Comparison of ENCODE assay signal across 8 cellular contexts in genomic region chr2:234978466-234979203, GRCh38. TPM values are rescaled to one million over a fixed set of nuclear protein-coding genes. Genes with fewer than 3 reads are reported as not detected.
DNase-seq lines count a peak whose midpoint lies in the region; ATAC-seq and TF ChIP-seq lines count a peak whose summit lies in the region.
"Had no signal": no experiment of that assay in that cellular context is flagged by ENCODE, and none has a peak within 500 bp of the region (broad histone marks: within the 10 kb centered on the region; RNA-seq: fewer than 3 reads in every experiment).

No MANE protein-coding gene starts in this region.

- no peak for TF ChIP-seq POLR2A in GM18505 (IDR thresholded peaks at IDR 0.05; ENCODE audit: borderline replicate concordance, extremely low read depth, insufficient read depth, insufficient read length)

- peak overlapping the region; percentile 18 for H3K27ac ChIP-seq in stomach smooth muscle (ENCODE audit: low read length)

- H3K36me3 ChIP-seq in stomach smooth muscle (ENCODE audit: control insufficient read depth in 2 of 2, insufficient read depth in 2 of 2, low read length in 2 of 2), result no peaks in the 10 kb centered on the region

- DNase-seq in HT1080 (ENCODE audit: low read depth) (peak; percentile 73), astrocyte of the hippocampus (ENCODE audit: low read depth, low spot score) (peak; percentile 82), kidney tubule cell (ENCODE audit: low spot score) (peak; percentile 88), GM19238 (ENCODE audit: insufficient read length, low spot score) (no peak)
- DNase-seq in NK-92 treated with Interleukin-12 subunit alpha and Interleukin-12 subunit beta, amount 100 ng/mL, for 24 hours (lab: John Stamatoyannopoulos, UW), result no peak
- DNase-seq: activated naive CD4-positive, alpha-beta T cell treated with anti-CD3 and anti-CD28 coated beads for 36 hours had no signal

- ATAC-seq in GM18505 (IDR thresholded peaks at IDR 0.05; ENCODE audit: unreplicated experiment), result no peak

- H3K27me3 ChIP-seq in stomach smooth muscle (ENCODE audit: control insufficient read depth in 1 of 2, insufficient read depth in 2 of 2, low read length in 2 of 2), result no peaks in the 10 kb centered on the region

- H3K4me3 ChIP-seq in stomach smooth muscle (ENCODE audit: low read length in 2 of 2), result peak overlapping the region in 1 of 2 donors; percentile 22

- peaks cover 54% of the 10 kb centered on the region for H3K4me1 ChIP-seq in stomach smooth muscle (ENCODE audit: control insufficient read depth, insufficient read depth, low read length)

- H3K9me3 ChIP-seq in stomach smooth muscle (ENCODE audit: control insufficient read depth in 2 of 2, low read length in 2 of 2), result peaks cover 0 to 6% of the 10 kb centered on the region in 2 donors

- H3K9ac ChIP-seq in stomach smooth muscle (ENCODE audit: low read length in 2 of 2), result no peak overlapping the region

RNA-seq across cellular contexts. Expression of gene SH3BP4, which starts 26.8 kb away (rescaled TPM):
- 17.3 and 20.2 TPM in 2 replicates for total RNA-seq in HT1080 (2014; rRNA removed; shearing (Covaris generic))
- 21.0 and 23.6 TPM in 2 replicates for polyA plus RNA-seq in HT1080 (2015; cell fraction: cytosol; rRNA removed)
- 16.2 and 16.5 TPM in 2 replicates for polyA plus RNA-seq in HT1080 (2015; cell fraction: nucleus; rRNA removed)

Comparison
In these comparisons a context has a peak if more than half of its experiments do, and no peak if none do; other contexts are left out.
1. DNase-seq: peak in HT1080 (single experiment), astrocyte of the hippocampus (single experiment) and kidney tubule cell (single experiment); none in NK-92 treated with Interleukin-12 subunit alpha and Interleukin-12 subunit beta, amount 100 ng/mL, for 24 hours (single experiment) and GM19238 (single experiment).